In the genomic region with DNA sequence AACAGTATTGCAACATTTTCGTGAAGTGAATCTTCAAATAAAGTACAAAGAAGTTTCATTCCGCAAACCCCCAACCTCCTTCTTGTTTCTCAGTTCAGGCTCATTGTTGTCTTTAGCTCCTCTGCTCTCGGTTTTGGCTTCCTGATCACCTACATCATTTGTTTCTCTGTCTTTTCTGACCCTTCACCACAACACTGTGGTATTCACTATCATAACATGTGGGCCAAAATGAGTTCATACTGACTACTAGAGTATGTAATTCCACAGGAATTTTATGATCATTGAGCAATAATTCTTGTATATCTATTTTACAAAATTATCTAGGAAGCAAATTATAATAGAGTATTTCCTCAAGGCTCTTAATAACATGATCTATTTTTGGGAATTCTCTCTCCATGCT, we compare ENCODE assay signal across 12 cellular contexts.
DNase-seq lines count a peak whose midpoint lies in the region; ATAC-seq and TF ChIP-seq lines count a peak whose summit lies in the region.
"Had no signal": no experiment of that assay in that cellular context is flagged by ENCODE, and none has a peak within 500 bp of the region (broad histone marks: within the 10 kb centered on the region; RNA-seq: fewer than 3 reads in every experiment).

No MANE protein-coding gene starts in this region.

- no peaks in the 10 kb centered on the region for H3K79me2 ChIP-seq in hepatocyte

- 74% methylated on average over 3 of the region's 3 CpGs for WGBS in hepatocyte (ENCODE audit: low lambda C conversion rate, missing lambda C conversion rate)
- 31 to 39% methylated on average over 3 of the region's 3 CpGs for WGBS in testis, 2 donors

- H3K4me3 ChIP-seq in AG04450 (ENCODE audit: low read depth, low read length) (no peak overlapping the region), WI38 (ENCODE audit: low read depth, low read length) (0 out of 2 replicates have a peak overlapping the region, but pooled peaks have one; percentile 6), hepatocyte (no peak overlapping the region), testis (no peak overlapping the region)
- H3K4me3 ChIP-seq: BLaER1 treated with 17β-estradiol and CSF1 and Interleukin-3, amounts not matched to agents 10 nM and 100 nM; gastrocnemius medialis had no signal

- H3K4me1 ChIP-seq in hepatocyte (ENCODE audit: insufficient read depth) (peaks cover 19% of the 10 kb centered on the region), testis (peaks cover 13% of the 10 kb centered on the region)
- H3K4me1 ChIP-seq: BLaER1 treated with 17β-estradiol and CSF1 and Interleukin-3, amounts not matched to agents 10 nM and 100 nM; gastrocnemius medialis had no signal

- no peaks in the 10 kb centered on the region for H3K36me3 ChIP-seq in hepatocyte (replicated peaks; ENCODE audit: insufficient read depth, low read depth)
- H3K36me3 ChIP-seq in testis (ENCODE audit: low read depth, missing control alignments), result no peaks in the 10 kb centered on the region
- H3K36me3 ChIP-seq: BLaER1 treated with 17β-estradiol and CSF1 and Interleukin-3, amounts not matched to agents 10 nM and 100 nM; gastrocnemius medialis had no signal

- in situ Hi-C loops in GM13976 (cut with MboI; ENCODE audit: low sequenced_read_pairs, unreplicated experiment), result loop anchor here (25.0 kb wide), 2 partner anchors 698 to 798 kb away; a partner anchor contains a TSS

- POLR2A ChIA-PET in AG04450 (lab: Yijun Ruan, JAX), result interaction anchor here (1.0 kb wide), 1 partner anchor 25 kb away, joined by 7 read pairs; no protein-coding TSS in a partner anchor

- no peak overlapping the region for H2AFZ ChIP-seq in hepatocyte

- H3K4me2 ChIP-seq in hepatocyte, result no peak overlapping the region
- H3K4me2 ChIP-seq: BLaER1 treated with 17β-estradiol and CSF1 and Interleukin-3, amounts not matched to agents 10 nM and 100 nM had no signal

- intact Hi-C loops in testis (cut with DNase I; ENCODE audit: low total_unique reads), result no loop called here

- CTCF ChIA-PET in AG04450 (lab: Charles Lee), result interaction anchor here (0.5 to 6.8 kb wide), 3 partner anchors 52 to 802 kb away, joined by 5 to 72 read pairs (median 49); no protein-coding TSS in a partner anchor

- H3K9me2 ChIP-seq in hepatocyte (replicated peaks; ENCODE audit: insufficient read depth), result no peaks in the 10 kb centered on the region

- TF ChIP-seq POLR2A in testis (IDR thresholded peaks at IDR 0.05), result no peak

- ATAC-seq in HG02642 (IDR thresholded peaks at IDR 0.05; ENCODE audit: poor library complexity, unreplicated experiment), result no peak
- ATAC-seq: activated naive CD4-positive, alpha-beta T cell treated with anti-CD3 and anti-CD28 coated beads, Interleukin-2, amount 50 U/mL, for 72 hours had no signal

- DNase-seq in AG04450 (ENCODE audit: low read depth, low spot score), result peak; percentile 93
- peak; percentile 96 for DNase-seq in HCEC 1CT
- no peak for DNase-seq in hepatocyte (ENCODE audit: low spot score)
- no peak for DNase-seq in DMS79 (lab: John Stamatoyannopoulos, UW)
- DNase-seq in GM13976 (ENCODE audit: low spot score), result no peak
- no peak for DNase-seq in testis
- DNase-seq: gastrocnemius medialis, naive B cell had no signal

- TF ChIP-seq CTCF in AG04450 (IDR thresholded peaks at IDR 0.05; ENCODE audit: low read depth, low read length) (no peak), WI38 (IDR thresholded peaks at IDR 0.05; ENCODE audit: low read depth, low read length) (no peak), hepatocyte (IDR thresholded peaks at IDR 0.05; ENCODE audit: poor library complexity) (no peak), GM13976 (IDR thresholded peaks at IDR 0.05; ENCODE audit: borderline replicate concordance, control extremely low read depth, extremely low read depth, insufficient read depth, missing control alignments) (no peak), testis (IDR thresholded peaks at IDR 0.05) (no peak)

- H3K9me3 ChIP-seq in AG04450 (ENCODE audit: control insufficient read depth, insufficient read depth, low read length) (no peaks in the 10 kb centered on the region), hepatocyte (ENCODE audit: low read depth) (no peaks in the 10 kb centered on the region), testis (no peaks in the 10 kb centered on the region)
- H3K9me3 ChIP-seq: BLaER1 treated with 17β-estradiol and CSF1 and Interleukin-3, amounts not matched to agents 10 nM and 100 nM; gastrocnemius medialis had no signal

- H3K27me3 ChIP-seq in AG04450 (ENCODE audit: control insufficient read depth, insufficient read depth, low read length) (no peaks in the 10 kb centered on the region), hepatocyte (no peaks in the 10 kb centered on the region), testis (no peaks in the 10 kb centered on the region)
- H3K27me3 ChIP-seq: BLaER1 treated with 17β-estradiol and CSF1 and Interleukin-3, amounts not matched to agents 10 nM and 100 nM had no signal

- H3K27ac ChIP-seq in AG04450 (ENCODE audit: low read depth, low read length) (no peak overlapping the region), hepatocyte (peak overlapping the region; percentile 32), testis (no peak overlapping the region)
- H3K27ac ChIP-seq: BLaER1 treated with 17β-estradiol and CSF1 and Interleukin-3, amounts not matched to agents 10 nM and 100 nM had no signal

- no peaks in the 10 kb centered on the region for H4K20me1 ChIP-seq in hepatocyte (ENCODE audit: insufficient read depth, poor library complexity, severe bottlenecking)
- H4K20me1 ChIP-seq: BLaER1 treated with 17β-estradiol and CSF1 and Interleukin-3, amounts not matched to agents 10 nM and 100 nM had no signal

Comparison
In these comparisons a context has a peak if more than half of its experiments do, and no peak if none do; other contexts are left out.
1. DNase-seq: peak in AG04450 (single experiment) and HCEC 1CT (single experiment); none in hepatocyte (single experiment), DMS79 (single experiment), GM13976 (single experiment) and testis (single experiment).